In the genomic region with DNA sequence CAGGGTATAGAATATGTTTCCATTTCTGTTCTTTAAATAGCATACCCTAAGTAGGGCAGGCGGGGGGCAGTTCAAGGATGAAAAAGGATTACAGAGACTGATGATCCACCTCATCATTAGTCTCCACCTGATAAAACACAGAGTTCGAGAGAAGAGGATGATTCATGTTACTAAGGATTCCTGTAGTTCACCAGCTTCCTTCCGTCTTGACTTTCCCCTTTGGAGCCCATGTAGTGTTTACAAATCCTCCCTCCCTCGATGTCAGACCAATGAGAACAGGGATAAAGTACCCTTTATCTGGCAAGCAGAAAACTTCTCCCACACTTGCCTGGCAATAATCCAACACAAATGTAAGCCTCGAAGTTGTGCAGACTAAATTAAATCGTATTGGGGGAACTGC, we compare ENCODE assay signal across 19 cellular contexts.
DNase-seq lines count a peak whose midpoint lies in the region; ATAC-seq, FAIRE-seq and TF ChIP-seq lines count a peak whose summit lies in the region.
"Had no signal": no experiment of that assay in that cellular context is flagged by ENCODE, and none has a peak within 500 bp of the region (broad histone marks: within the 10 kb centered on the region; RNA-seq: fewer than 3 reads in every experiment).

No MANE protein-coding gene starts in this region.

- POLR2A ChIA-PET in endothelial cell of umbilical vein (lab: Charles Lee) = no interaction called here

- H3K9me3 ChIP-seq in endothelial cell of umbilical vein (replicated peaks; ENCODE audit: control insufficient read depth, insufficient read depth, low read length) = no peaks in the 10 kb centered on the region

- peak; percentile 30 for DNase-seq in ELR (ENCODE audit: low read depth)
- DNase-seq in OCI-M1 (lab: John Stamatoyannopoulos, UW) = peak; percentile 5
- DNase-seq in endothelial cell of umbilical vein (ENCODE audit: low read depth, low spot score) = peak; percentile 10
- peak; percentile 21 for DNase-seq in kidney epithelial cell (ENCODE audit: low read depth)
- DNase-seq in activated naive CD4-positive, alpha-beta T cell treated with anti-CD3 and anti-CD28 coated beads, Interleukin-2, amount 10 ng/mL, durations not matched to agents 7 days and 5 days = no peak
- no peak for DNase-seq in effector memory CD8-positive, alpha-beta T cell
- DNase-seq in SKM-1 treated with dmso at 0.1 percent for 144 hours (lab: John Stamatoyannopoulos, UW; ENCODE audit: unreplicated experiment) = no peak
- DNase-seq: Calu3; CD4-positive, alpha-beta T cell; DND-41; MV-4-11; NCI-H1417 treated with DMSO at 0.1 percent for 48 hours; NCI-H2029 treated with DMSO at 0.1 percent for 48 hours; NCI-H510A treated with DMSO at 0.1 percent for 48 hours; SIG-M5 had no signal

- H3K79me2 ChIP-seq in endothelial cell of umbilical vein (ENCODE audit: control insufficient read depth, insufficient read depth, low read length) = no peaks in the 10 kb centered on the region

- H3K4me2 ChIP-seq in endothelial cell of umbilical vein (ENCODE audit: insufficient read depth, low read length) = no peak overlapping the region

- H3K27ac ChIP-seq in endothelial cell of umbilical vein (ENCODE audit: insufficient read depth, low read depth, low read length) = no peak overlapping the region

- no peak for ATAC-seq in GM18502 (IDR thresholded peaks at IDR 0.05; ENCODE audit: poor library complexity, unreplicated experiment)
- ATAC-seq in effector memory CD8-positive, alpha-beta T cell (replicated peaks) = no peak

- TF ChIP-seq CTCF in endothelial cell of umbilical vein (IDR thresholded peaks at IDR 0.05; ENCODE audit: extremely low read depth in 1 of 2, insufficient read depth in 1 of 2, low read depth in 1 of 2, low read length in 2 of 2) (no peak), kidney epithelial cell (IDR thresholded peaks at IDR 0.05; ENCODE audit: insufficient read depth, low read length, poor library complexity, severe bottlenecking) (no peak)

- intact Hi-C loops in endothelial cell of umbilical vein (cut with micrococcal nuclease) = no loop called here

- no peak overlapping the region for H3K4me3 Mint-ChIP-seq in activated naive CD4-positive, alpha-beta T cell treated with anti-CD3 and anti-CD28 coated beads, Interleukin-2, amount 10 ng/mL, durations not matched to agents 7 days and 5 days
- no peak overlapping the region for H3K4me3 Mint-ChIP-seq in effector memory CD8-positive, alpha-beta T cell
- H3K4me3 Mint-ChIP-seq: B cell; CD4-positive, alpha-beta T cell; IgD-negative memory B cell had no signal

- H3K27me3 ChIP-seq in endothelial cell of umbilical vein (ENCODE audit: control insufficient read depth in 2 of 2, insufficient read depth in 2 of 2, low read length in 2 of 2) (no peaks in the 10 kb centered on the region), kidney epithelial cell (ENCODE audit: control insufficient read depth, insufficient read depth, low read length) (no peaks in the 10 kb centered on the region)

- TF ChIP-seq POLR2A in endothelial cell of umbilical vein (IDR thresholded peaks at IDR 0.05; ENCODE audit: low read depth, low read length) = no peak

- CTCF ChIA-PET in endothelial cell of umbilical vein (lab: Charles Lee) = no interaction called here
- CTCF ChIA-PET in activated naive CD4-positive, alpha-beta T cell treated with anti-CD3 and anti-CD28 coated beads, Interleukin-2, amount 10 ng/mL, durations not matched to agents 7 days and 5 days (lab: Charles Lee) = no interaction called here

- H3K9me3 Mint-ChIP-seq in activated naive CD4-positive, alpha-beta T cell treated with anti-CD3 and anti-CD28 coated beads, Interleukin-2, amount 10 ng/mL, durations not matched to agents 7 days and 5 days = no peaks in the 10 kb centered on the region
- H3K9me3 Mint-ChIP-seq in effector memory CD8-positive, alpha-beta T cell = peaks cover 1 to 11% of the 10 kb centered on the region in 2 donors

- no peaks in the 10 kb centered on the region for H4K20me1 ChIP-seq in endothelial cell of umbilical vein (replicated peaks; ENCODE audit: control insufficient read depth, extremely low read depth, insufficient read depth, low read length)

- H3K4me1 ChIP-seq in endothelial cell of umbilical vein (ENCODE audit: control insufficient read depth, extremely low read depth, insufficient read depth, low read length) = peaks cover 8% of the 10 kb centered on the region

- no peaks in the 10 kb centered on the region for H3K36me3 Mint-ChIP-seq in activated naive CD4-positive, alpha-beta T cell treated with anti-CD3 and anti-CD28 coated beads, Interleukin-2, amount 10 ng/mL, durations not matched to agents 7 days and 5 days
- no peaks in the 10 kb centered on the region for H3K36me3 Mint-ChIP-seq in effector memory CD8-positive, alpha-beta T cell (ENCODE audit: insufficient read depth)
- H3K36me3 Mint-ChIP-seq: IgD-negative memory B cell had no signal

- no TSS peak for BruUV-seq in endothelial cell of umbilical vein (replicated peaks; lab: Mats Ljungman, UMichigan)

- H3K36me3 ChIP-seq in endothelial cell of umbilical vein (ENCODE audit: control insufficient read depth in 2 of 2, extremely low read depth in 1 of 2, insufficient read depth in 2 of 2, low read length in 2 of 2) = no peaks in the 10 kb centered on the region
- no peaks in the 10 kb centered on the region for H3K36me3 ChIP-seq in kidney epithelial cell (ENCODE audit: control insufficient read depth, insufficient read depth, low read length)

- dilution Hi-C loops in endothelial cell of umbilical vein (cut with MboI; ENCODE audit: extremely low pct_ligation_motif_present, low sequenced_read_pairs) = no loop called here

- H3K27ac Mint-ChIP-seq in activated naive CD4-positive, alpha-beta T cell treated with anti-CD3 and anti-CD28 coated beads, Interleukin-2, amount 10 ng/mL, durations not matched to agents 7 days and 5 days = no peak overlapping the region
- no peak overlapping the region for H3K27ac Mint-ChIP-seq in effector memory CD8-positive, alpha-beta T cell
- H3K27ac Mint-ChIP-seq: B cell; CD4-positive, alpha-beta T cell; IgD-negative memory B cell had no signal

- no peak overlapping the region for H3K9ac ChIP-seq in endothelial cell of umbilical vein (replicated peaks; ENCODE audit: extremely low read depth, insufficient read depth, low read length)

- H2AFZ ChIP-seq in endothelial cell of umbilical vein (ENCODE audit: low read depth, low read length) = no peak overlapping the region

- no peaks in the 10 kb centered on the region for H3K9me1 ChIP-seq in endothelial cell of umbilical vein (replicated peaks; ENCODE audit: control insufficient read depth, extremely low read depth, insufficient read depth, low read length)

- H3K27me3 Mint-ChIP-seq in activated naive CD4-positive, alpha-beta T cell treated with anti-CD3 and anti-CD28 coated beads, Interleukin-2, amount 10 ng/mL, durations not matched to agents 7 days and 5 days = no peaks in the 10 kb centered on the region
- H3K27me3 Mint-ChIP-seq in effector memory CD8-positive, alpha-beta T cell = no peaks in the 10 kb centered on the region
- H3K27me3 Mint-ChIP-seq: CD4-positive, alpha-beta T cell; IgD-negative memory B cell had no signal

- H3K4me3 ChIP-seq in endothelial cell of umbilical vein (replicated peaks in 1 of 3; ENCODE audit: insufficient read depth in 1 of 3, low read depth in 1 of 3, low read length in 3 of 3) (no peak overlapping the region), kidney epithelial cell (ENCODE audit: low read depth, low read length) (no peak overlapping the region)

- FAIRE-seq in endothelial cell of umbilical vein (lab: Jason Lieb, UNC) = no peak
- FAIRE-seq: H1 had no signal

- no peaks in the 10 kb centered on the region for H3K4me1 Mint-ChIP-seq in activated naive CD4-positive, alpha-beta T cell treated with anti-CD3 and anti-CD28 coated beads, Interleukin-2, amount 10 ng/mL, durations not matched to agents 7 days and 5 days
- no peaks in the 10 kb centered on the region for H3K4me1 Mint-ChIP-seq in effector memory CD8-positive, alpha-beta T cell (ENCODE audit: low read depth in 2 of 2)
- H3K4me1 Mint-ChIP-seq: B cell, IgD-negative memory B cell had no signal

TF ChIP-seq in endothelial cell of umbilical vein, 7 proteins besides CTCF, POLR2A, EP300 and RAD21:
- TF ChIP-seq MAX (IDR thresholded peaks at IDR 0.05; ENCODE audit: insufficient read depth, insufficient read length) (no peak), EZH2 (IDR thresholded peaks at IDR 0.05; ENCODE audit: borderline replicate concordance, low read depth, low read length, severe bottlenecking) (no peak), POLR2AphosphoS5 (IDR thresholded peaks at IDR 0.05; ENCODE audit: insufficient read depth, low read depth, low read length) (no peak), FOS (IDR thresholded peaks at IDR 0.05; ENCODE audit: borderline replicate concordance, insufficient read depth, low read length) (no peak), GATA2 (IDR thresholded peaks at IDR 0.05; ENCODE audit: insufficient read depth, insufficient read length, low read depth, low read length) (no peak), MYC (IDR thresholded peaks at IDR 0.05; ENCODE audit: low read depth, low read length) (no peak), JUN (IDR thresholded peaks at IDR 0.05; ENCODE audit: borderline replicate concordance, insufficient read depth, insufficient read length, low read depth) (no peak)

Comparison
In these comparisons a context has a peak if more than half of its experiments do, and no peak if none do; other contexts are left out.
1. DNase-seq: peak in ELR (single experiment), OCI-M1 (single experiment), endothelial cell of umbilical vein (single experiment) and kidney epithelial cell (single experiment); none in activated naive CD4-positive, alpha-beta T cell treated with anti-CD3 and anti-CD28 coated beads, Interleukin-2, amount 10 ng/mL, durations not matched to agents 7 days and 5 days (single experiment), effector memory CD8-positive, alpha-beta T cell (0 of 3) and SKM-1 treated with dmso at 0.1 percent for 144 hours (single experiment).